9 cellular contexts compared by ENCODE assay signal in the genomic region with DNA sequence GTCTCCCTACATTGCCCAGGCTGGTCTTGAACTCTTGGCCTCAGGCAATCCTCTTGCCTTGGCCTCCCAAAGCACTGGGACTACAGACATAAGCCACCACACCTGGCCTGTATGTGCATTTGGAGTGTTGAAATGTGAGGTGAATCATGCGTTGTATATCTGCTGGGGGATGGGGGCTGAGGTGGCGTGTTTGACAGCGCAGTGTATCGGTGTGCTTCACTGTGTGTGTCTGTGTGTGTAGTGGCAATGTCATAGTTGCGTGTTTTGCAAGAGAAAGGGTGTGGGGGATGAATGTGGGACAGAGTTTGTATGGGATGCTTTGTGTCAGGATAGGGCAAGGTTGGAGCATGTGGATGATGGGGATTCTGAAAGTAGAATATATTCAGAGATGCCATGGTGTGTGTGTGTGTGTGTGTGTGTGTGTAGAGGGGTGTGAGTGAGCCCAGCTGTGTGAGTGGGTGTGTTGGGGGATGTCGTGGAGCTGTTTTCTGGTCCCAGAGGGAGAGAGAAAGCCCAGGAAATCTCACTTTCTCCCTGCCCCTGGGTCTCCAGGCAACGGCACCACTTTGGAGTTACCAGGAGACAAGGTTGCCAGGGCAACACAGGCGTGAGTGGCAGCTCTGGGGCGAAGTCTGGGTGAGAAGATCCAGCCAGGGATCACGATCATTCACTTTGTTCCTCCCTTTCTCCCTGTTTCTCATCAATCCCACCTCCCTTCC. TPM values are rescaled to one million over a fixed set of nuclear protein-coding genes. Genes with fewer than 3 reads are reported as not detected.
DNase-seq lines count a peak whose midpoint lies in the region; ATAC-seq, FAIRE-seq and TF ChIP-seq lines count a peak whose summit lies in the region.
"Had no signal": no experiment of that assay in that cellular context is flagged by ENCODE, and none has a peak within 500 bp of the region (broad histone marks: within the 10 kb centered on the region; RNA-seq: fewer than 3 reads in every experiment).

No MANE protein-coding gene starts in this region.

- no peak for ATAC-seq in GM19463 (IDR thresholded peaks at IDR 0.05; ENCODE audit: unreplicated experiment)
- ATAC-seq in HG02588 (IDR thresholded peaks at IDR 0.05; ENCODE audit: unreplicated experiment) = no peak
- ATAC-seq in GM21526 (IDR thresholded peaks at IDR 0.05; ENCODE audit: low FRiP score, unreplicated experiment) = no peak

- no peak for FAIRE-seq in bronchial epithelial cell (lab: Jason Lieb, UNC)
- FAIRE-seq: A204.1 had no signal

- H3K36me3 ChIP-seq in bronchial epithelial cell (ENCODE audit: control insufficient read depth, insufficient read depth, low read length) = peaks cover 1% of the 10 kb centered on the region

- H3K27me3 ChIP-seq in bronchial epithelial cell (ENCODE audit: control insufficient read depth, insufficient read depth, low read length) = no peaks in the 10 kb centered on the region

- no peak for TF ChIP-seq CTCF in bronchial epithelial cell (IDR thresholded peaks at IDR 0.05; ENCODE audit: insufficient read depth, low read length, severe bottlenecking)

- H3K4me3 ChIP-seq in bronchial epithelial cell (ENCODE audit: low read depth, low read length) = no peak overlapping the region

- peak; percentile 90 for DNase-seq in DMS 273 (lab: John Stamatoyannopoulos, UW; ENCODE audit: unreplicated experiment)
- DNase-seq in DMS 273 treated with DMSO at 0.1 percent for 48 hours (lab: John Stamatoyannopoulos, UW) = no peak
- peak; percentile 63 for DNase-seq in NCI-H2107 (lab: John Stamatoyannopoulos, UW)
- DNase-seq in bronchial epithelial cell (ENCODE audit: low read depth) = peak; percentile 47
- peak; percentile 87 for DNase-seq in putamen (ENCODE audit: low spot score)

RNA-seq across cellular contexts. Expression of a gene that starts 1.1 kb away (rescaled TPM):
- 0.53 and 0.90 TPM in 2 replicates for total RNA-seq in bronchial epithelial cell

RNA-seq across cellular contexts. Expression of a gene that starts 10.8 kb away (rescaled TPM):
- total RNA-seq in bronchial epithelial cell = 0.26 and 1.0 TPM in 2 replicates

RNA-seq across cellular contexts. Expression of a gene that starts 18.1 kb away (rescaled TPM):
- total RNA-seq in bronchial epithelial cell = 1.8 and 6.0 TPM in 2 replicates

RNA-seq across cellular contexts. Expression of a gene that starts 27.0 kb away (rescaled TPM):
- total RNA-seq in bronchial epithelial cell = 7.9 and 11.1 TPM in 2 replicates

RNA-seq across cellular contexts. Expression of a gene that starts 27.3 kb away (rescaled TPM):
- 70.6 and 116 TPM in 2 replicates for total RNA-seq in bronchial epithelial cell
